9 cellular contexts compared by ENCODE assay signal in genomic region chr6:145749632-145750031, GRCh38. TPM values are rescaled to one million over a fixed set of nuclear protein-coding genes. Genes with fewer than 3 reads are reported as not detected.
DNase-seq lines count a peak whose midpoint lies in the region; ATAC-seq and TF ChIP-seq lines count a peak whose summit lies in the region.
"Had no signal": no experiment of that assay in that cellular context is flagged by ENCODE, and none has a peak within 500 bp of the region (broad histone marks: within the 10 kb centered on the region; RNA-seq: fewer than 3 reads in every experiment).

No MANE protein-coding gene starts in this region.

- H3K27ac Mint-ChIP-seq in effector memory CD8-positive, alpha-beta T cell = no peak overlapping the region
- H3K27ac Mint-ChIP-seq in activated naive CD4-positive, alpha-beta T cell treated with anti-CD3 and anti-CD28 coated beads for 36 hours = no peak overlapping the region

- CTCF ChIA-PET in activated naive CD4-positive, alpha-beta T cell treated with anti-CD3 and anti-CD28 coated beads for 36 hours (lab: Charles Lee) = no interaction called here

- no peak overlapping the region for H3K4me3 ChIP-seq in Jurkat, Clone E6-1 (ENCODE audit: low read length)
- H3K4me3 ChIP-seq in epithelial cell of proximal tubule (ENCODE audit: low read depth, low read length) = no peak overlapping the region

- intact Hi-C loops in Right ventricle myocardium superior (cut with DNase I) = loop anchor here (10.0 kb wide), 1 partner anchor 45 kb away; no protein-coding TSS in a partner anchor
- intact Hi-C loops in Right ventricle myocardium inferior (cut with DNase I) = no loop called here
- intact Hi-C loops in activated naive CD4-positive, alpha-beta T cell treated with anti-CD3 and anti-CD28 coated beads for 36 hours (cut with micrococcal nuclease) = no loop called here

- no peak overlapping the region for H3K4me3 Mint-ChIP-seq in effector memory CD8-positive, alpha-beta T cell
- H3K4me3 Mint-ChIP-seq in activated naive CD4-positive, alpha-beta T cell treated with anti-CD3 and anti-CD28 coated beads for 36 hours = no peak overlapping the region

- H3K27me3 Mint-ChIP-seq in effector memory CD8-positive, alpha-beta T cell = peaks cover 8 to 9% of the 10 kb centered on the region in 2 donors
- H3K27me3 Mint-ChIP-seq in activated naive CD4-positive, alpha-beta T cell treated with anti-CD3 and anti-CD28 coated beads for 36 hours (ENCODE audit: low read depth) = peaks cover 2% of the 10 kb centered on the region

- H3K4me1 Mint-ChIP-seq in effector memory CD8-positive, alpha-beta T cell (ENCODE audit: low read depth in 2 of 2) = no peaks in the 10 kb centered on the region
- peaks cover 5% of the 10 kb centered on the region for H3K4me1 Mint-ChIP-seq in activated naive CD4-positive, alpha-beta T cell treated with anti-CD3 and anti-CD28 coated beads for 36 hours (ENCODE audit: low read depth)

- no peak for TF ChIP-seq CTCF in epithelial cell of proximal tubule (conservative IDR thresholded peaks at IDR 0.05; ENCODE audit: low read depth, low read length)

- no peak for DNase-seq in Right ventricle myocardium superior
- DNase-seq in Right ventricle myocardium inferior (ENCODE audit: missing footprints) = no peak
- peak; percentile 33 for DNase-seq in Jurkat, Clone E6-1 (ENCODE audit: low read depth, low spot score)
- DNase-seq in epithelial cell of proximal tubule (ENCODE audit: low read depth) = peak; percentile 70
- DNase-seq in SKM-1 treated with dmso at 0.1 percent for 144 hours (lab: John Stamatoyannopoulos, UW; ENCODE audit: unreplicated experiment) = no peak
- DNase-seq in stimulated activated naive CD4-positive, alpha-beta T cell treated with Interleukin-2 at 50 U/mL for 16 hours (lab: John Stamatoyannopoulos, UW) = no peak
- DNase-seq in effector memory CD8-positive, alpha-beta T cell = no peak
- DNase-seq in activated naive CD4-positive, alpha-beta T cell treated with anti-CD3 and anti-CD28 coated beads for 36 hours = no peak
- DNase-seq: C1 segment of cervical spinal cord had no signal

- no peaks in the 10 kb centered on the region for H3K9me3 Mint-ChIP-seq in effector memory CD8-positive, alpha-beta T cell
- H3K9me3 Mint-ChIP-seq in activated naive CD4-positive, alpha-beta T cell treated with anti-CD3 and anti-CD28 coated beads for 36 hours = no peaks in the 10 kb centered on the region

- ATAC-seq in Right ventricle myocardium superior (ENCODE audit: poor library complexity) = peak; percentile 36
- ATAC-seq in Right ventricle myocardium inferior = no peak
- ATAC-seq in effector memory CD8-positive, alpha-beta T cell (replicated peaks) = no peak

- H3K36me3 Mint-ChIP-seq in effector memory CD8-positive, alpha-beta T cell (ENCODE audit: insufficient read depth) = no peaks in the 10 kb centered on the region
- peaks cover 7% of the 10 kb centered on the region for H3K36me3 Mint-ChIP-seq in activated naive CD4-positive, alpha-beta T cell treated with anti-CD3 and anti-CD28 coated beads for 36 hours (ENCODE audit: low read depth)

RNA-seq across cellular contexts. Expression of gene EPM2A, which starts 14.3 kb away (rescaled TPM):
- 46.5 TPM for total RNA-seq in Right ventricle myocardium superior
- total RNA-seq in Right ventricle myocardium inferior = 47.3 TPM
- 12.6 TPM for polyA plus RNA-seq in Jurkat, Clone E6-1 (2012; ENCODE audit: insufficient read depth, insufficient read length)
- 3.0 and 6.2 TPM in 2 replicates for total RNA-seq in epithelial cell of proximal tubule
- 10 to 100 TPM in 1 of 2 experiments, 1 to 10 TPM in 1; 9.9 to 10.7 TPM for total RNA-seq in activated naive CD4-positive, alpha-beta T cell treated with anti-CD3 and anti-CD28 coated beads for 36 hours

Comparison
In these comparisons a context has a peak if more than half of its experiments do, and no peak if none do; other contexts are left out.
1. DNase-seq: peak in Jurkat, Clone E6-1 (single experiment) and epithelial cell of proximal tubule (single experiment); none in Right ventricle myocardium superior (single experiment), Right ventricle myocardium inferior (single experiment), SKM-1 treated with dmso at 0.1 percent for 144 hours (single experiment), stimulated activated naive CD4-positive, alpha-beta T cell treated with Interleukin-2 at 50 U/mL for 16 hours (single experiment), effector memory CD8-positive, alpha-beta T cell (0 of 3) and activated naive CD4-positive, alpha-beta T cell treated with anti-CD3 and anti-CD28 coated beads for 36 hours (single experiment).